ENCODE assay signal across 8 cellular contexts in the genomic region with DNA sequence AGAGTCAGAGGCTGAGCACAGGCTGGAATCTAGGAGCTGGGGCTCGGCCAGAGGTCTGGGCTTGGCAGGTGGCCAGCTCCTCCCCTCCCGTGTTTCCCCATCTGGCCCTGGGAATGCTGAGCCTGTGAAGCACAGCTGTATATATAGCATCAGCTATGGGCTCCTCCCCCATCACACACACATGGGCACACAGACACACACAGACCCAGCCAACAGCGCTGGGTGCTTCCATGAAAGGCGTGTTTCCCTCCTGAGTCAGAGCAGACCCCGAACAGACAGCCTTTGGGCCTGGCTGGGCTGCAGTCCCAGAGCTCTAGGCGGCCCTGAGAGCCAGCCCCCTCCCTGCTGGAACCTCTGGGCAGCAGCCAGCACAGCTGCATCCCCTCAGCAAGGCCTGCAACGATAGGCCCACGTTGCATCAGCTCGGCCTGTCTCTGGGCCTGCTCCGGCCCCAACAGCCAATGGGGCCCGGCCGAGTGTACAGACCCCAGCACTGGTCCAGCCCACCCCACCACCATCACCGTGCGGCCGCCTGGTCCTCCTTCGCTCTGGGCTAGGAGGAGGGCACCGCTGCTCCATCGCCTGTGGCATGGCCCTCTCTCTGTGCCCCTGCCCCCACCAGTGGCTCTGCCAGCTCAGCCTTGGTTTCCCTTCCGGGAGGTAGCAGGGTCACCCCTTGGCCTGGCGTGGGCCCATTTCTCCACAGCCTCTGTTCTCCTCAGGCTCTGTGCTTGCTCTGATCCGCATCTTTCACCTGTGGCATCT. TPM values are rescaled to one million over a fixed set of nuclear protein-coding genes. Genes with fewer than 3 reads are reported as not detected.
DNase-seq lines count a peak whose midpoint lies in the region; ATAC-seq and TF ChIP-seq lines count a peak whose summit lies in the region.

No MANE protein-coding gene starts in this region.

- H3K36me3 ChIP-seq in naive thymus-derived CD4-positive, alpha-beta T cell (ENCODE audit: control insufficient read depth in 2 of 3, insufficient read depth in 3 of 3, low read length in 3 of 3) = no peaks in the 10 kb centered on the region

- POLR2A ChIA-PET in naive thymus-derived CD4-positive, alpha-beta T cell (lab: Charles Lee) = no interaction called here

- peak overlapping the region in 2 of 9 donors; percentile 37 to 79 for H3K27ac Mint-ChIP-seq in naive thymus-derived CD4-positive, alpha-beta T cell

- H3K4me1 Mint-ChIP-seq in naive thymus-derived CD4-positive, alpha-beta T cell = peaks cover 0 to 2% (median 0%) of the 10 kb centered on the region in 7 donors

- no peak for ATAC-seq in naive thymus-derived CD4-positive, alpha-beta T cell
- ATAC-seq in GM21528 (IDR thresholded peaks at IDR 0.05; ENCODE audit: low FRiP score, unreplicated experiment) = no peak

- CTCF ChIA-PET in naive thymus-derived CD4-positive, alpha-beta T cell (lab: Charles Lee) = no interaction called here

- H3K27me3 ChIP-seq in naive thymus-derived CD4-positive, alpha-beta T cell (ENCODE audit: control insufficient read depth in 2 of 2, insufficient read depth in 2 of 2, low read length in 2 of 2) = no peaks in the 10 kb centered on the region

- H3K4me1 ChIP-seq in naive thymus-derived CD4-positive, alpha-beta T cell (ENCODE audit: control insufficient read depth in 2 of 2, insufficient read depth in 2 of 2, low read length in 2 of 2) = no peaks in the 10 kb centered on the region

- TF ChIP-seq CTCF in GM20000 (IDR thresholded peaks at IDR 0.05; ENCODE audit: extremely low read depth, missing control alignments) = no peak

- H3K27me3 Mint-ChIP-seq in naive thymus-derived CD4-positive, alpha-beta T cell = peaks cover 0 to 9% (median 0%) of the 10 kb centered on the region in 5 donors

- no peak overlapping the region for H3K27ac ChIP-seq in naive thymus-derived CD4-positive, alpha-beta T cell (ENCODE audit: low read depth, low read length)

- no peaks in the 10 kb centered on the region for H3K9me3 ChIP-seq in naive thymus-derived CD4-positive, alpha-beta T cell (ENCODE audit: control insufficient read depth in 2 of 3, low read length in 3 of 3)

- H3K9me3 Mint-ChIP-seq in naive thymus-derived CD4-positive, alpha-beta T cell = no peaks in the 10 kb centered on the region

- H3K36me3 Mint-ChIP-seq in naive thymus-derived CD4-positive, alpha-beta T cell = no peaks in the 10 kb centered on the region

- intact Hi-C loops in naive thymus-derived CD4-positive, alpha-beta T cell (cut with micrococcal nuclease) = no loop called here

- no peak overlapping the region for H3K4me3 ChIP-seq in naive thymus-derived CD4-positive, alpha-beta T cell (ENCODE audit: low read length)

- DNase-seq in DMS79 treated with DMSO at 0.1 percent for 48 hours (lab: John Stamatoyannopoulos, UW) = peak; percentile 76
- peak; percentile 92 for DNase-seq in RPMI8226
- peak; percentile 100 for DNase-seq in fibroblast of gingiva (ENCODE audit: low read depth)
- peak; percentile 92 for DNase-seq in myocyte (ENCODE audit: low read depth)
- DNase-seq in GM20000 (ENCODE audit: low spot score) = no peak
- DNase-seq in naive thymus-derived CD4-positive, alpha-beta T cell = no peak
- no peak for DNase-seq in activated T-cell treated with anti-CD3 and anti-CD28 coated beads for 4 hours

- H3K4me3 Mint-ChIP-seq in naive thymus-derived CD4-positive, alpha-beta T cell = no peak overlapping the region

RNA-seq across cellular contexts. Expression of a gene that starts 7.6 kb away (rescaled TPM):
- 902 and 923 TPM in 2 replicates for total RNA-seq in myocyte
- polyA plus RNA-seq in myocyte (2012) = 932 TPM
- 10 to 100 TPM in 3 of 5 experiments, 1 to 10 TPM in 2; 5.1 to 19.9 (median 13.2) TPM for total RNA-seq in naive thymus-derived CD4-positive, alpha-beta T cell
- 1 to 10 TPM; 2.9 to 7.8 TPM for polyA plus RNA-seq in naive thymus-derived CD4-positive, alpha-beta T cell

RNA-seq across cellular contexts. Expression of a gene that starts 28.7 kb away (rescaled TPM):
- 16.1 and 18.3 TPM in 2 replicates for total RNA-seq in myocyte
- 50.3 TPM for polyA plus RNA-seq in myocyte (2012)
- 10 to 100 TPM; 18.0 to 50.3 (median 24.7) TPM for total RNA-seq in naive thymus-derived CD4-positive, alpha-beta T cell
- 1 to 10 TPM; 3.9 to 7.1 TPM for polyA plus RNA-seq in naive thymus-derived CD4-positive, alpha-beta T cell

Comparison
In these comparisons a context has a peak if more than half of its experiments do, and no peak if none do; other contexts are left out.
1. DNase-seq: peak in DMS79 treated with DMSO at 0.1 percent for 48 hours (single experiment), RPMI8226 (single experiment), fibroblast of gingiva (single experiment) and myocyte (single experiment); none in GM20000 (single experiment), naive thymus-derived CD4-positive, alpha-beta T cell (0 of 9) and activated T-cell treated with anti-CD3 and anti-CD28 coated beads for 4 hours (single experiment).
2. RNA of a gene that starts 7.6 kb away (total RNA-seq): 902 to 923 TPM in myocyte; 5.1 to 19.9 TPM in naive thymus-derived CD4-positive, alpha-beta T cell; every median in the first group is over 10 times any median in the second.